In the genomic region with DNA sequence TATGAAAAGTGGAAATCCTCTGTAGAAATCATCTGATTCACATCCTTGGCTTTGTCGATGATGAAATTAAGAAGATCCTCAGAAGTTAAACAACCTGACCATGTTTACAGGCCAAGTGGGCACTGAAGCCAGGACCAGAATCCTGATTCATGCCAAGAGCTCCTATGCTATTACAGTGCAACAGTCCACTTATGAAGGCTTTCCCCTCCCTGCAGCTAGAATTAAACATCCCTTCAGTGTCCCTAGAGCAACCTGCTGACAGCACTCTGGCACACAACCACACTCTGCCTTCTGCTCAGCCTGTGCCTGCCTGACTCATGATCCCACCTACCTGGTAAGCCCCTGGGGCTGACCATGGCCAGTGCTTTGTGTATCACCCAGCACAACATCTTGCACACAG, we compare ENCODE assay signal across 11 cellular contexts. TPM values are rescaled to one million over a fixed set of nuclear protein-coding genes. Genes with fewer than 3 reads are reported as not detected.
A peak's percentile ranks its signal among the peaks of the same experiment; 100 is the strongest.
DNase-seq lines count a peak whose midpoint lies in the region; ATAC-seq and TF ChIP-seq lines count a peak whose summit lies in the region.
"Had no signal": no experiment of that assay in that cellular context is flagged by ENCODE, and none has a peak within 500 bp of the region (broad histone marks: within the 10 kb centered on the region; RNA-seq: fewer than 3 reads in every experiment).

No MANE protein-coding gene starts in this region.

- H3K4me1 Mint-ChIP-seq in neural crest cell: peaks cover 6% of the 10 kb centered on the region
- peaks cover 16% of the 10 kb centered on the region for H3K4me1 Mint-ChIP-seq in activated naive CD4-positive, alpha-beta T cell treated with anti-CD3 and anti-CD28 coated beads, Interleukin-2, amount 10 ng/mL, durations not matched to agents 7 days and 5 days
- H3K4me1 Mint-ChIP-seq: neural progenitor cell had no signal

- H3K27ac Mint-ChIP-seq in neural crest cell (ENCODE audit: unreplicated experiment): peak overlapping the region; percentile 77
- no peak overlapping the region for H3K27ac Mint-ChIP-seq in activated naive CD4-positive, alpha-beta T cell treated with anti-CD3 and anti-CD28 coated beads, Interleukin-2, amount 10 ng/mL, durations not matched to agents 7 days and 5 days
- H3K27ac Mint-ChIP-seq: neural progenitor cell had no signal

- peaks cover 12% of the 10 kb centered on the region for H3K36me3 ChIP-seq in lower lobe of right lung
- H3K36me3 ChIP-seq: neural progenitor cell had no signal

- ATAC-seq in sciatic nerve: no peak
- ATAC-seq in lower lobe of right lung: no peak
- no peak for ATAC-seq in GM19467 (IDR thresholded peaks at IDR 0.05; ENCODE audit: unreplicated experiment)

- H3K9me3 ChIP-seq in lower lobe of right lung: no peaks in the 10 kb centered on the region

- intact Hi-C loops in sciatic nerve (cut with DNase I): no loop called here
- intact Hi-C loops in lower lobe of right lung (cut with DNase I): no loop called here

- peak overlapping the region; percentile 41 for H3K27ac ChIP-seq in epithelial cell of prostate
- no peak overlapping the region for H3K27ac ChIP-seq in lower lobe of right lung
- H3K27ac ChIP-seq: neural progenitor cell had no signal

- H3K27me3 Mint-ChIP-seq in neural crest cell (ENCODE audit: low read depth): no peaks in the 10 kb centered on the region
- peaks cover 4% of the 10 kb centered on the region for H3K27me3 Mint-ChIP-seq in activated naive CD4-positive, alpha-beta T cell treated with anti-CD3 and anti-CD28 coated beads, Interleukin-2, amount 10 ng/mL, durations not matched to agents 7 days and 5 days

- no peak overlapping the region for H3K4me3 ChIP-seq in lower lobe of right lung
- H3K4me3 ChIP-seq: neural progenitor cell had no signal

- H3K9me3 Mint-ChIP-seq in neural crest cell: peaks cover 3% of the 10 kb centered on the region
- no peaks in the 10 kb centered on the region for H3K9me3 Mint-ChIP-seq in activated naive CD4-positive, alpha-beta T cell treated with anti-CD3 and anti-CD28 coated beads, Interleukin-2, amount 10 ng/mL, durations not matched to agents 7 days and 5 days
- H3K9me3 Mint-ChIP-seq: neural progenitor cell had no signal

- H3K4me1 ChIP-seq in lower lobe of right lung: no peaks in the 10 kb centered on the region
- H3K4me1 ChIP-seq: neural progenitor cell had no signal

- no peak for TF ChIP-seq CTCF in neural crest cell (conservative IDR thresholded peaks at IDR 0.05)
- no peak for TF ChIP-seq CTCF in lower lobe of right lung (IDR thresholded peaks at IDR 0.05)

- no peaks in the 10 kb centered on the region for H3K27me3 ChIP-seq in lower lobe of right lung (ENCODE audit: low read depth)
- H3K27me3 ChIP-seq: neural progenitor cell had no signal

- CTCF ChIA-PET in activated naive CD4-positive, alpha-beta T cell treated with anti-CD3 and anti-CD28 coated beads, Interleukin-2, amount 10 ng/mL, durations not matched to agents 7 days and 5 days (lab: Charles Lee): interaction anchor here (0.9 kb wide), 1 partner anchor 11 kb away, joined by 3 read pairs; no protein-coding TSS in a partner anchor

- DNase-seq in EH (ENCODE audit: low read depth) (peak; percentile 62), NCI-H446 treated with DMSO at 0.1 percent for 48 hours (lab: John Stamatoyannopoulos, UW) (peak; percentile 42), epithelial cell of prostate (ENCODE audit: low read depth, low spot score) (no peak), neural crest cell (ENCODE audit: low read depth, low spot score) (no peak), sciatic nerve (ENCODE audit: low spot score) (no peak), lower lobe of right lung (no peak)
- no peak for DNase-seq in activated naive CD4-positive, alpha-beta T cell treated with anti-CD3 and anti-CD28 coated beads, Interleukin-2, amount 10 ng/mL, durations not matched to agents 7 days and 5 days
- DNase-seq: COR-L47, NCI-H1436 had no signal

- no peak overlapping the region for H3K4me3 Mint-ChIP-seq in neural crest cell
- H3K4me3 Mint-ChIP-seq in activated naive CD4-positive, alpha-beta T cell treated with anti-CD3 and anti-CD28 coated beads, Interleukin-2, amount 10 ng/mL, durations not matched to agents 7 days and 5 days: no peak overlapping the region
- H3K4me3 Mint-ChIP-seq: neural progenitor cell had no signal

- H3K36me3 Mint-ChIP-seq in neural crest cell (ENCODE audit: low read depth): peaks cover 8% of the 10 kb centered on the region
- H3K36me3 Mint-ChIP-seq in activated naive CD4-positive, alpha-beta T cell treated with anti-CD3 and anti-CD28 coated beads, Interleukin-2, amount 10 ng/mL, durations not matched to agents 7 days and 5 days: no peaks in the 10 kb centered on the region

RNA-seq across cellular contexts. Expression of a gene that starts 33.8 kb away (rescaled TPM):
- total RNA-seq in neural crest cell (12.8 and 13.8 TPM in 2 replicates), sciatic nerve (25.1 TPM), lower lobe of right lung (8.7 TPM)

Comparison
In these comparisons a context has a peak if more than half of its experiments do, and no peak if none do; other contexts are left out.
1. DNase-seq: peak in EH (single experiment) and NCI-H446 treated with DMSO at 0.1 percent for 48 hours (single experiment); none in epithelial cell of prostate (single experiment), neural crest cell (single experiment), sciatic nerve (single experiment), activated naive CD4-positive, alpha-beta T cell treated with anti-CD3 and anti-CD28 coated beads, Interleukin-2, amount 10 ng/mL, durations not matched to agents 7 days and 5 days (single experiment) and lower lobe of right lung (single experiment).